In the genomic region with DNA sequence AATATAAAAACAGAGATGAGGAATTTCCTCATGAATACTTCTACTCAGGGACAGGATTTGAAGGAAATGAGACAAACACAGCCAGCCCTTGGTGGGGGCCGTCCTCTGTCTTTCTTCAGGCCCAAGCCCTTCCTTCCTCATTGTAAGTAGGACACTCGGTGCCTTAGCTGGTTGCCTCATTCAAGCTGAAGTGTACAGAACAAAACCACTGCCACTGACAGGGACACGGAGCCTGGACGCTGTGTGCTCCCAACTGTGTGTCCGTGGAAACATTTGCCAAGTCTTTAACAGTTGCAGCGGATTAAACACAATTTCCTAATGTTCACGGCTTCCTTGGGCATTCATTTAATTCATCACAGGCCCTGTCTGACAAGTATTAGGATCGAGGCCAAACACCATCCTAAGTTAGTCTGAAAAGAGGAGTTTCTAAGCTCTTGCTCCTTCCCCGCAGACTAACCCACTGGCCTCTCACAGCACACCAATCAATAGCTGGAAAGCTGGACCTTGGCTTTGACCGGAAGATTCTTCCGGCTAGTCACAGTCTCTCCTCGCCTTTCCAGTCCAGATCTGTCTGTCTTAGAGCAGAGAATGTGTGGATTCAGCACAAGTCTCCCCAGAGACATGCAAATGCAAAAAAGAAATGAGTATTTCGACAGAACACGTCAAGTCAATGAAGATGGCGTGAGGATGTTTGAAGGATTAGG, we compare ENCODE assay signal across 10 cellular contexts.
DNase-seq lines count a peak whose midpoint lies in the region; ATAC-seq and TF ChIP-seq lines count a peak whose summit lies in the region.
"Had no signal": no experiment of that assay in that cellular context is flagged by ENCODE, and none has a peak within 500 bp of the region (broad histone marks: within the 10 kb centered on the region; RNA-seq: fewer than 3 reads in every experiment).

No MANE protein-coding gene starts in this region.

- H3K4me2 ChIP-seq in BLaER1 treated with 17β-estradiol and CSF1 and Interleukin-3, amounts not matched to agents 10 nM and 100 nM = peak overlapping the region in 6 of 11 experiments; percentile 12 to 74 (median 48); a peak in 11 of 22 replicates

- TF ChIP-seq CTCF in adrenal gland (IDR thresholded peaks at IDR 0.05) (no peak), left ventricle myocardium inferior (IDR thresholded peaks at IDR 0.05; ENCODE audit: borderline replicate concordance) (no peak), prostate gland (IDR thresholded peaks at IDR 0.05) (no peak)

- TF ChIP-seq POLR2A in adrenal gland (IDR thresholded peaks at IDR 0.05) = no peak
- TF ChIP-seq POLR2A in prostate gland (IDR thresholded peaks at IDR 0.05) = no peak

- no peak overlapping the region for H3K4me3 ChIP-seq in BLaER1 treated with 17β-estradiol and CSF1 and Interleukin-3, amounts not matched to agents 10 nM and 100 nM
- H3K4me3 ChIP-seq in adrenal gland = no peak overlapping the region
- H3K4me3 ChIP-seq in left ventricle myocardium inferior = peak overlapping the region; percentile 33
- H3K4me3 ChIP-seq in prostate gland = no peak overlapping the region

- DNase-seq in adrenal gland (peak; percentile 31 to 84 (median 59)), left ventricle myocardium inferior (peak; percentile 66), prostate gland (ENCODE audit: low spot score) (peak; percentile 23), DMS 273 treated with DMSO at 0.1 percent for 48 hours (lab: John Stamatoyannopoulos, UW) (no peak), activated T-cell treated with anti-CD3 and anti-CD28 coated beads for 4 hours (no peak)
- no peak for DNase-seq in activated T-cell treated with anti-CD3 and anti-CD28 coated beads, Interleukin-2, amount 50 U/mL, for 1 hour
- DNase-seq: NCI-H526 treated with DMSO at 0.1 percent for 48 hours; stimulated activated naive CD4-positive, alpha-beta T cell treated with Interleukin-2 at 50 U/mL for 16 hours had no signal

- WGBS in adrenal gland, 4 donors = 57 to 62% (median 60%) methylated on average over 15 of the region's 15 CpGs
- WGBS in prostate gland = 45% methylated on average over 15 of the region's 15 CpGs

- peak overlapping the region in 3 of 11 experiments; percentile 15 to 42 (median 38); a peak in 5 of 22 replicates for H3K27ac ChIP-seq in BLaER1 treated with 17β-estradiol and CSF1 and Interleukin-3, amounts not matched to agents 10 nM and 100 nM
- H3K27ac ChIP-seq in adrenal gland (peak overlapping the region; percentile 28 to 83 (median 72)), left ventricle myocardium inferior (replicated peaks) (peak overlapping the region; percentile 91), prostate gland (peak overlapping the region; percentile 23 to 56)

- H3K9ac ChIP-seq in BLaER1 treated with 17β-estradiol and CSF1 and Interleukin-3, amounts not matched to agents 10 nM and 100 nM = no peak overlapping the region

- H3K27me3 ChIP-seq in BLaER1 treated with 17β-estradiol and CSF1 and Interleukin-3, amounts not matched to agents 10 nM and 100 nM = no peaks in the 10 kb centered on the region
- H3K27me3 ChIP-seq in adrenal gland (no peaks in the 10 kb centered on the region), left ventricle myocardium inferior (ENCODE audit: low read depth) (no peaks in the 10 kb centered on the region), prostate gland (replicated peaks; ENCODE audit: insufficient read depth) (no peaks in the 10 kb centered on the region)

- intact Hi-C loops in adrenal gland (cut with DNase I) (loop anchor here in 1 of 2 donors (10.0 kb wide), 1 partner anchor 113 kb away; no protein-coding TSS in a partner anchor), left ventricle myocardium inferior (cut with micrococcal nuclease) (loop anchor here (10.0 kb wide), 1 partner anchor 63 kb away; no protein-coding TSS in a partner anchor), prostate gland (cut with DNase I) (loop anchor here (10.0 kb wide), 1 partner anchor 87 kb away; no protein-coding TSS in a partner anchor)

- ATAC-seq in GM21619 (IDR thresholded peaks at IDR 0.05; ENCODE audit: unreplicated experiment) = no peak

- H4K20me1 ChIP-seq in BLaER1 treated with 17β-estradiol and CSF1 and Interleukin-3, amounts not matched to agents 10 nM and 100 nM = no peaks in the 10 kb centered on the region

- peaks cover 10 to 47% (median 17%) of the 10 kb centered on the region in 10 experiments; a peak in 19 of 20 replicates for H3K4me1 ChIP-seq in BLaER1 treated with 17β-estradiol and CSF1 and Interleukin-3, amounts not matched to agents 10 nM and 100 nM
- H3K4me1 ChIP-seq in adrenal gland (replicated peaks in 1 of 2) (peaks cover 0 to 21% of the 10 kb centered on the region in 2 donors), left ventricle myocardium inferior (peaks cover 85% of the 10 kb centered on the region), prostate gland (replicated peaks) (peaks cover 9% of the 10 kb centered on the region)

- H3K36me3 ChIP-seq in BLaER1 treated with 17β-estradiol and CSF1 and Interleukin-3, amounts not matched to agents 10 nM and 100 nM = no peaks in the 10 kb centered on the region
- H3K36me3 ChIP-seq in adrenal gland (replicated peaks in 1 of 2) = no peaks in the 10 kb centered on the region
- no peaks in the 10 kb centered on the region for H3K36me3 ChIP-seq in left ventricle myocardium inferior
- no peaks in the 10 kb centered on the region for H3K36me3 ChIP-seq in prostate gland

- H3K9me3 ChIP-seq in BLaER1 treated with 17β-estradiol and CSF1 and Interleukin-3, amounts not matched to agents 10 nM and 100 nM (replicated peaks in 1 of 11) = no peaks in the 10 kb centered on the region
- H3K9me3 ChIP-seq in adrenal gland (replicated peaks in 1 of 3) = no peaks in the 10 kb centered on the region
- H3K9me3 ChIP-seq in left ventricle myocardium inferior (replicated peaks) = no peaks in the 10 kb centered on the region
- no peaks in the 10 kb centered on the region for H3K9me3 ChIP-seq in prostate gland

Comparison
In these comparisons a context has a peak if more than half of its experiments do, and no peak if none do; other contexts are left out.
1. DNase-seq: peak in adrenal gland (7 of 7), left ventricle myocardium inferior (single experiment) and prostate gland (single experiment); none in DMS 273 treated with DMSO at 0.1 percent for 48 hours (single experiment), activated T-cell treated with anti-CD3 and anti-CD28 coated beads, Interleukin-2, amount 50 U/mL, for 1 hour (single experiment) and activated T-cell treated with anti-CD3 and anti-CD28 coated beads for 4 hours (single experiment).